Comparison of ENCODE assay signal across 13 cellular contexts in genomic region chr6:7919871-7920270, GRCh38. TPM values are rescaled to one million over a fixed set of nuclear protein-coding genes. Genes with fewer than 3 reads are reported as not detected.
DNase-seq lines count a peak whose midpoint lies in the region; ATAC-seq and TF ChIP-seq lines count a peak whose summit lies in the region.
"Had no signal": no experiment of that assay in that cellular context is flagged by ENCODE, and none has a peak within 500 bp of the region (broad histone marks: within the 10 kb centered on the region; RNA-seq: fewer than 3 reads in every experiment).

No MANE protein-coding gene starts in this region.

- peak overlapping the region; percentile 38 for H3K27ac ChIP-seq in foreskin keratinocyte
- H3K27ac ChIP-seq: adrenal gland, esophagus muscularis mucosa had no signal

- peaks cover 8% of the 10 kb centered on the region for H3K9me3 Mint-ChIP-seq in activated T-cell treated with anti-CD3 and anti-CD28 coated beads, Interleukin-2, amount 50 U/mL, for 24 hours

- no peaks in the 10 kb centered on the region for H3K4me1 Mint-ChIP-seq in activated T-cell treated with anti-CD3 and anti-CD28 coated beads, Interleukin-2, amount 50 U/mL, for 24 hours (ENCODE audit: low read depth)

- peak; percentile 49 for DNase-seq in activated T-cell treated with anti-CD3 and anti-CD28 coated beads, Interleukin-2, amount 50 U/mL, for 24 hours
- DNase-seq in activated T-cell treated with anti-CD3 and anti-CD28 coated beads for 4 hours (no peak), SW480 (ENCODE audit: low spot score) (peak; percentile 76), foreskin keratinocyte (peak; percentile 77 to 84), HuH-7.5 (ENCODE audit: low spot score) (no peak), UCSD-AML1 (lab: John Stamatoyannopoulos, UW; ENCODE audit: unreplicated experiment) (no peak), OCI-M2 (lab: John Stamatoyannopoulos, UW; ENCODE audit: unreplicated experiment) (no peak)
- peak; percentile 49 for DNase-seq in stimulated activated CD4-positive, alpha-beta T cell treated with anti-CD3 and anti-CD28 coated beads, Interleukin-4, amount 100 ng/mL, for 1 hour
- DNase-seq: KG1, NCI-H526 treated with DMSO at 0.1 percent for 48 hours had no signal

- no peak overlapping the region for H3K4me3 Mint-ChIP-seq in activated T-cell treated with anti-CD3 and anti-CD28 coated beads, Interleukin-2, amount 50 U/mL, for 24 hours
- H3K4me3 Mint-ChIP-seq: T-helper 1 cell treated with Interleukin-12 subunit alpha and Interleukin-12 subunit beta and Interleukin-4 antibody, amounts not matched to agents 30 μg/mL and 1 μg/mL, for 36 hours had no signal

- H3K36me3 Mint-ChIP-seq in activated T-cell treated with anti-CD3 and anti-CD28 coated beads, Interleukin-2, amount 50 U/mL, for 24 hours (ENCODE audit: low read depth): no peaks in the 10 kb centered on the region

- no peak for TF ChIP-seq CTCF in foreskin keratinocyte (conservative IDR thresholded peaks at IDR 0.05)

- H3K4me1 ChIP-seq in foreskin keratinocyte: peaks cover 8% of the 10 kb centered on the region
- H3K4me1 ChIP-seq: adrenal gland had no signal

- ATAC-seq in foreskin keratinocyte: peak; percentile 91

- H3K27me3 Mint-ChIP-seq in activated T-cell treated with anti-CD3 and anti-CD28 coated beads, Interleukin-2, amount 50 U/mL, for 24 hours: peaks cover 18% of the 10 kb centered on the region

- peaks cover 44% of the 10 kb centered on the region for H3K27me3 ChIP-seq in foreskin keratinocyte
- H3K27me3 ChIP-seq: adrenal gland had no signal

- H3K27ac Mint-ChIP-seq in activated T-cell treated with anti-CD3 and anti-CD28 coated beads, Interleukin-2, amount 50 U/mL, for 24 hours: no peak overlapping the region
- H3K27ac Mint-ChIP-seq: T-helper 1 cell treated with Interleukin-12 subunit alpha and Interleukin-12 subunit beta and Interleukin-4 antibody, amounts not matched to agents 30 μg/mL and 1 μg/mL, for 36 hours had no signal

RNA-seq across cellular contexts. Expression of gene TXNDC5, which starts 9.3 kb away (rescaled TPM):
- total RNA-seq in foreskin keratinocyte: 157 and 159 TPM in 2 replicates
- 94.9 and 110 TPM in 2 replicates for polyA plus RNA-seq in foreskin keratinocyte

Comparison
In these comparisons a context has a peak if more than half of its experiments do, and no peak if none do; other contexts are left out.
1. DNase-seq: peak in activated T-cell treated with anti-CD3 and anti-CD28 coated beads, Interleukin-2, amount 50 U/mL, for 24 hours (single experiment), SW480 (single experiment), foreskin keratinocyte (2 of 2) and stimulated activated CD4-positive, alpha-beta T cell treated with anti-CD3 and anti-CD28 coated beads, Interleukin-4, amount 100 ng/mL, for 1 hour (single experiment); none in activated T-cell treated with anti-CD3 and anti-CD28 coated beads for 4 hours (single experiment), HuH-7.5 (single experiment), UCSD-AML1 (single experiment) and OCI-M2 (single experiment).